In genomic region chr2:152175368-152176112, GRCh38 we compare ENCODE assay signal across 8 cellular contexts. TPM values are rescaled to one million over a fixed set of nuclear protein-coding genes. Genes with fewer than 3 reads are reported as not detected.
A peak's percentile ranks its signal among the peaks of the same experiment; 100 is the strongest.
DNase-seq lines count a peak whose midpoint lies in the region; ATAC-seq, FAIRE-seq and TF ChIP-seq lines count a peak whose summit lies in the region.

Gene STAM2 (minus strand): TSS chr2:152175763. CDS start chr2:152175642, 121 bp downstream.

- H3K9ac ChIP-seq in mammary epithelial cell (ENCODE audit: insufficient read depth, low read length) (peak within 1 kb of the TSS; percentile 80), iPS-20b (ENCODE audit: low read depth, low read length) (peak within 1 kb of the TSS; percentile 85)

- peak within 1 kb of the TSS; percentile 96 for H2AFZ ChIP-seq in mammary epithelial cell (ENCODE audit: low read depth, low read length)

- intact Hi-C loops in mammary epithelial cell (cut with micrococcal nuclease): loop anchor here (1.0 to 10.0 kb wide), 5 partner anchors 138 to 749 kb away; partner anchors contain the start of gene PRPF40A

- dilution Hi-C loops in mammary epithelial cell (cut with HindIII; ENCODE audit: low sequenced_read_pairs): loop anchor here (25.0 kb wide), 1 partner anchor 437 kb away; no protein-coding TSS in a partner anchor

- H3K4me2 ChIP-seq in mammary epithelial cell (ENCODE audit: insufficient read depth, low read depth, low read length): peak within 1 kb of the TSS; percentile 81

- H3K79me2 ChIP-seq in mammary epithelial cell (ENCODE audit: insufficient read depth, low read length): peaks cover 37% of the 10 kb centered on the region

- H3K36me3 ChIP-seq in WERI-Rb-1: no peaks in the 10 kb centered on the region
- no peaks in the 10 kb centered on the region for H3K36me3 ChIP-seq in mammary epithelial cell (ENCODE audit: insufficient read depth, low read length)
- no peaks in the 10 kb centered on the region for H3K36me3 ChIP-seq in iPS-20b (ENCODE audit: insufficient read depth, low read depth, low read length)
- H3K36me3 ChIP-seq in small intestine (ENCODE audit: control insufficient read depth in 2 of 2, insufficient read depth in 2 of 2, low read length in 2 of 2): no peaks in the 10 kb centered on the region

- peak within 1 kb of the TSS; percentile 79 for H3K4me3 ChIP-seq in WERI-Rb-1 (ENCODE audit: low read depth, low read length)
- H3K4me3 ChIP-seq in mammary epithelial cell (replicated peaks in 1 of 3; ENCODE audit: insufficient read depth in 1 of 3, low read depth in 2 of 3, low read length in 3 of 3): peak within 1 kb of the TSS; percentile 75 to 81 (median 80)
- peak within 1 kb of the TSS; percentile 93 for H3K4me3 ChIP-seq in iPS-20b (ENCODE audit: low read length)
- H3K4me3 ChIP-seq in small intestine (ENCODE audit: low read depth in 1 of 2, low read length in 2 of 2): peak within 1 kb of the TSS; percentile 67 to 92

- H3K9me3 ChIP-seq in WERI-Rb-1 (ENCODE audit: severe bottlenecking): no peaks in the 10 kb centered on the region
- H3K9me3 ChIP-seq in mammary epithelial cell (replicated peaks; ENCODE audit: insufficient read depth, low read length): no peaks in the 10 kb centered on the region
- 0 out of 2 replicates have a peak, but pooled peaks cover 7% of the 10 kb centered on the region for H3K9me3 ChIP-seq in iPS-20b (ENCODE audit: insufficient read depth, low read depth, low read length)
- H3K9me3 ChIP-seq in small intestine (ENCODE audit: control insufficient read depth, low read depth): no peaks in the 10 kb centered on the region

- WGBS in mammary epithelial cell (ENCODE audit: low coverage, missing lambda C conversion rate): 0% methylated on average over 9 of the region's 72 CpGs
- 0 to 1% (median 0%) methylated on average over 68 to 72 of the region's 72 CpGs for whole genome bisulfite sequencing in small intestine, 3 donors

- H3K4me1 ChIP-seq in mammary epithelial cell (ENCODE audit: insufficient read depth, low read length) (peaks cover 26% of the 10 kb centered on the region), iPS-20b (ENCODE audit: insufficient read depth, low read length) (no peaks in the 10 kb centered on the region), small intestine (ENCODE audit: control insufficient read depth in 2 of 2, insufficient read depth in 1 of 2, low read depth in 1 of 2, low read length in 1 of 2) (peaks cover 0 to 18% of the 10 kb centered on the region in 2 donors)

- TSS peak; percentile 80 for BruUV-seq in mammary epithelial cell (replicated peaks; lab: Mats Ljungman, UMichigan)

- in situ Hi-C loops in mammary epithelial cell (cut with MboI; ENCODE audit: low sequenced_read_pairs in 2 of 2): loop anchor here in 1 of 2 donors (25.0 kb wide), 1 partner anchor 237 kb away; no protein-coding TSS in a partner anchor

- H3K27me3 ChIP-seq in WERI-Rb-1 (ENCODE audit: insufficient read depth, low read depth, severe bottlenecking) (no peaks in the 10 kb centered on the region), mammary epithelial cell (ENCODE audit: insufficient read depth, low read length) (no peaks in the 10 kb centered on the region), iPS-20b (ENCODE audit: insufficient read depth, low read length) (peaks cover 7% of the 10 kb centered on the region; the same call in 1 of the 2 replicates), small intestine (ENCODE audit: control insufficient read depth in 2 of 2, insufficient read depth in 2 of 2, low read length in 2 of 2) (no peaks in the 10 kb centered on the region)

- peak; percentile 89 for TF ChIP-seq CTCF in WERI-Rb-1 (IDR thresholded peaks at IDR 0.05; ENCODE audit: low read depth, low read length)
- peak; percentile 90 to 98 for TF ChIP-seq CTCF in mammary epithelial cell (conservative IDR thresholded peaks at IDR 0.05 in 1 of 2, IDR thresholded peaks at IDR 0.05 in 1 of 2; ENCODE audit: extremely low read depth in 1 of 2, insufficient read depth in 1 of 2, low read depth in 1 of 2, low read length in 2 of 2)

- CTCF ChIA-PET in mammary epithelial cell (lab: Charles Lee; ENCODE audit: low non-redundant PET): interaction anchor here (0.6 to 0.7 kb wide), 2 partner anchors 354 to 472 kb away, joined by 3 read pairs; no protein-coding TSS in a partner anchor

- DNase-seq in AG08396 (ENCODE audit: low spot score): peak; percentile 95
- DNase-seq in NCI-H2196 (lab: John Stamatoyannopoulos, UW; ENCODE audit: unreplicated experiment): peak; percentile 90
- DNase-seq in WERI-Rb-1: peak; percentile 91
- DNase-seq in mammary epithelial cell: peak; percentile 90
- peak; percentile 92 for DNase-seq in small intestine

- FAIRE-seq in small intestine (lab: Jason Lieb, UNC): no peak

- H4K20me1 ChIP-seq in mammary epithelial cell (ENCODE audit: insufficient read depth, low read length): no peaks in the 10 kb centered on the region

- H3K27ac ChIP-seq in WERI-Rb-1: peak within 1 kb of the TSS; percentile 96
- H3K27ac ChIP-seq in mammary epithelial cell (ENCODE audit: insufficient read depth, low read depth, low read length): peak within 1 kb of the TSS; percentile 83
- H3K27ac ChIP-seq in iPS-20b (ENCODE audit: low read length): peak within 1 kb of the TSS; percentile 83
- H3K27ac ChIP-seq in small intestine (ENCODE audit: low read depth in 1 of 2, low read length in 1 of 2): peak within 1 kb of the TSS; percentile 93 to 99

- ATAC-seq in GM18870 (IDR thresholded peaks at IDR 0.05; ENCODE audit: unreplicated experiment) (peak; percentile 72), HG03135 (IDR thresholded peaks at IDR 0.05; ENCODE audit: unreplicated experiment) (peak; percentile 84)

RNA-seq across cellular contexts. Expression of gene STAM2, which starts in this region (rescaled TPM):
- 10 to 100 TPM; 23.8 to 27.3 TPM for total RNA-seq in mammary epithelial cell
- 6.8 TPM for polyA plus RNA-seq in mammary epithelial cell
- 3.2 TPM for polyA minus RNA-seq in mammary epithelial cell
- 10 to 100 TPM in 1 of 3 donors, 1 to 10 TPM in 2; 8.2 to 10.7 (median 8.9) TPM for polyA plus RNA-seq in small intestine

Comparison
In these comparisons a context has a peak if more than half of its experiments do, and no peak if none do; other contexts are left out.
1. Peak in every context shown above with its lines: DNase-seq, ATAC-seq, H3K4me3 ChIP-seq and H3K27ac ChIP-seq.